8 cellular contexts compared by ENCODE assay signal in genomic region chr1:171780583-171781166, GRCh38. TPM values are rescaled to one million over a fixed set of nuclear protein-coding genes. Genes with fewer than 3 reads are reported as not detected.
A peak's percentile ranks its signal among the peaks of the same experiment; 100 is the strongest.
DNase-seq lines count a peak whose midpoint lies in the region; ATAC-seq, FAIRE-seq and TF ChIP-seq lines count a peak whose summit lies in the region.

No MANE protein-coding gene starts in this region.

- H3K36me3 ChIP-seq in GM06990 (ENCODE audit: control insufficient read depth, insufficient read depth, low read length) (peaks cover 9% of the 10 kb centered on the region), OCI-LY3 (replicated peaks; ENCODE audit: low read depth, low read length) (peaks cover 19% of the 10 kb centered on the region), endothelial cell of umbilical vein (ENCODE audit: control insufficient read depth in 2 of 2, extremely low read depth in 1 of 2, insufficient read depth in 2 of 2, low read length in 2 of 2) (peaks cover 0 to 7% of the 10 kb centered on the region in 2 experiments), ovary (no peaks in the 10 kb centered on the region)

- H3K9me1 ChIP-seq in endothelial cell of umbilical vein (replicated peaks; ENCODE audit: control insufficient read depth, extremely low read depth, insufficient read depth, low read length), result no peaks in the 10 kb centered on the region

- CTCF ChIA-PET in endothelial cell of umbilical vein (lab: Charles Lee), result interaction anchor here (1.1 to 2.8 kb wide), 7 partner anchors 19 to 136 kb away, joined by 3 to 16 read pairs (median 7); no protein-coding TSS in a partner anchor

- no peak for FAIRE-seq in endothelial cell of umbilical vein (lab: Jason Lieb, UNC)

- POLR2A ChIA-PET in endothelial cell of umbilical vein (lab: Charles Lee), result interaction anchor here (1.3 to 1.5 kb wide), 2 partner anchors 20 to 38 kb away, joined by 3 to 4 read pairs; no protein-coding TSS in a partner anchor

- H3K9ac ChIP-seq in OCI-LY3 (ENCODE audit: low read length), result peak overlapping the region; percentile 77
- H3K9ac ChIP-seq in endothelial cell of umbilical vein (replicated peaks; ENCODE audit: extremely low read depth, insufficient read depth, low read length), result peak overlapping the region; percentile 43

- BruUV-seq in endothelial cell of umbilical vein (replicated peaks; lab: Mats Ljungman, UMichigan), result TSS peak; percentile 95

- peaks cover 37% of the 10 kb centered on the region for H3K4me1 ChIP-seq in OCI-LY3 (ENCODE audit: low read length)
- peaks cover 7% of the 10 kb centered on the region for H3K4me1 ChIP-seq in endothelial cell of umbilical vein (ENCODE audit: control insufficient read depth, extremely low read depth, insufficient read depth, low read length)
- peaks cover 12% of the 10 kb centered on the region for H3K4me1 ChIP-seq in ovary (ENCODE audit: insufficient read depth)

- H3K79me2 ChIP-seq in OCI-LY3 (ENCODE audit: low read length) (peaks cover 42% of the 10 kb centered on the region), endothelial cell of umbilical vein (ENCODE audit: control insufficient read depth, insufficient read depth, low read length) (peaks cover 32% of the 10 kb centered on the region)

- TF ChIP-seq POLR2A in endothelial cell of umbilical vein (IDR thresholded peaks at IDR 0.05; ENCODE audit: low read depth, low read length) (no peak), ovary (IDR thresholded peaks at IDR 0.05) (no peak)

- TF ChIP-seq CTCF in GM06990 (IDR thresholded peaks at IDR 0.05; ENCODE audit: insufficient read depth, low read length, poor library complexity, severe bottlenecking) (no peak), OCI-LY3 (IDR thresholded peaks at IDR 0.05; ENCODE audit: low read depth, low read length) (peak; percentile 10; the same call in 1 of the 2 replicates), endothelial cell of umbilical vein (IDR thresholded peaks at IDR 0.05; ENCODE audit: extremely low read depth in 1 of 2, insufficient read depth in 1 of 2, low read depth in 1 of 2, low read length in 2 of 2) (no peak), ovary (IDR thresholded peaks at IDR 0.05) (peak in 1 of 3 donors; percentile 24)

- TF ChIP-seq EP300 in ovary (IDR thresholded peaks at IDR 0.05), result no peak

- peak overlapping the region; percentile 81 for H3K27ac ChIP-seq in OCI-LY3 (ENCODE audit: low read length)
- H3K27ac ChIP-seq in endothelial cell of umbilical vein (ENCODE audit: insufficient read depth, low read depth, low read length), result peak overlapping the region; percentile 37
- peak overlapping the region in 1 of 2 donors; percentile 75 for H3K27ac ChIP-seq in ovary

- intact Hi-C loops in endothelial cell of umbilical vein (cut with micrococcal nuclease) (loop anchor here (1.0 to 2.0 kb wide), 6 partner anchors 38 to 752 kb away; partner anchors contain the start of genes DNM3, PRRC2C, SUCO and VAMP4), ovary (cut with DNase I) (loop anchor here in 2 of 4 donors (2.0 to 5.0 kb wide), 2 partner anchors 38 kb away; partner anchors contain the start of gene VAMP4 (in 2 of the 2))

- H3K4me3 ChIP-seq in GM06990 (replicated peaks; ENCODE audit: low read depth, low read length) (peak overlapping the region; percentile 64), OCI-LY3 (ENCODE audit: low read length) (peak overlapping the region; percentile 80), endothelial cell of umbilical vein (replicated peaks in 1 of 3; ENCODE audit: insufficient read depth in 1 of 3, low read depth in 1 of 3, low read length in 3 of 3) (peak overlapping the region; percentile 19 to 53 (median 39)), ovary (peak overlapping the region; percentile 33)

- H3K9me3 ChIP-seq in OCI-LY3 (ENCODE audit: insufficient read depth, low read length), result no peaks in the 10 kb centered on the region
- no peaks in the 10 kb centered on the region for H3K9me3 ChIP-seq in endothelial cell of umbilical vein (replicated peaks; ENCODE audit: control insufficient read depth, insufficient read depth, low read length)
- no peaks in the 10 kb centered on the region for H3K9me3 ChIP-seq in ovary

- dilution Hi-C loops in endothelial cell of umbilical vein (cut with MboI; ENCODE audit: extremely low pct_ligation_motif_present, low sequenced_read_pairs), result loop anchor here (25.0 kb wide), 1 partner anchor 207 kb away; no protein-coding TSS in a partner anchor

- H3K4me2 ChIP-seq in OCI-LY3 (ENCODE audit: low read length) (peak overlapping the region; percentile 86), endothelial cell of umbilical vein (ENCODE audit: insufficient read depth, low read length) (peak overlapping the region; percentile 81)

- no peaks in the 10 kb centered on the region for H4K20me1 ChIP-seq in OCI-LY3 (ENCODE audit: insufficient read depth, low read length)
- H4K20me1 ChIP-seq in endothelial cell of umbilical vein (replicated peaks; ENCODE audit: control insufficient read depth, extremely low read depth, insufficient read depth, low read length), result no peaks in the 10 kb centered on the region

- H2AFZ ChIP-seq in OCI-LY3 (ENCODE audit: low read depth, low read length) (peak overlapping the region; percentile 65), endothelial cell of umbilical vein (ENCODE audit: low read depth, low read length) (peak overlapping the region; percentile 62)

- ATAC-seq in HG03457 (IDR thresholded peaks at IDR 0.05; ENCODE audit: unreplicated experiment) (no peak), HG03095 (IDR thresholded peaks at IDR 0.05; ENCODE audit: unreplicated experiment) (no peak), GM18858 (IDR thresholded peaks at IDR 0.05; ENCODE audit: unreplicated experiment) (no peak), HG03108 (IDR thresholded peaks at IDR 0.05; ENCODE audit: unreplicated experiment) (no peak)

- H3K27me3 ChIP-seq in GM06990 (replicated peaks; ENCODE audit: control insufficient read depth, insufficient read depth, low read length) (no peaks in the 10 kb centered on the region), OCI-LY3 (ENCODE audit: low read depth, low read length) (no peaks in the 10 kb centered on the region), endothelial cell of umbilical vein (ENCODE audit: control insufficient read depth in 2 of 2, insufficient read depth in 2 of 2, low read length in 2 of 2) (peaks cover 2 to 4% of the 10 kb centered on the region in 2 experiments), ovary (no peaks in the 10 kb centered on the region)

- WGBS in ovary, 3 donors, result 32 to 34% (median 33%) methylated on average over 10 of the region's 10 CpGs

- DNase-seq in GM06990 (ENCODE audit: extremely low read depth, insufficient read length) (no peak), endothelial cell of umbilical vein (ENCODE audit: low read depth, low spot score) (no peak), ovary (peak in 2 of 5 donors; percentile 35 to 39)

TF ChIP-seq in endothelial cell of umbilical vein, 7 proteins besides CTCF, POLR2A, EP300 and RAD21:
- no peak for TF ChIP-seq FOS (IDR thresholded peaks at IDR 0.05; ENCODE audit: borderline replicate concordance, insufficient read depth, low read length)
- no peak for TF ChIP-seq MAX (IDR thresholded peaks at IDR 0.05; ENCODE audit: insufficient read depth, insufficient read length)
- TF ChIP-seq JUN (IDR thresholded peaks at IDR 0.05; ENCODE audit: borderline replicate concordance, insufficient read depth, insufficient read length, low read depth), result no peak
- TF ChIP-seq EZH2 (IDR thresholded peaks at IDR 0.05; ENCODE audit: borderline replicate concordance, low read depth, low read length, severe bottlenecking), result no peak
- TF ChIP-seq GATA2 (IDR thresholded peaks at IDR 0.05; ENCODE audit: insufficient read depth, insufficient read length, low read depth, low read length), result no peak
- TF ChIP-seq MYC (IDR thresholded peaks at IDR 0.05; ENCODE audit: low read depth, low read length), result no peak
- TF ChIP-seq POLR2AphosphoS5 (IDR thresholded peaks at IDR 0.05; ENCODE audit: insufficient read depth, low read depth, low read length), result no peak
TF ChIP-seq in endothelial cell of umbilical vein: peak in this region for 0.

RNA-seq across cellular contexts. Expression of gene METTL13, which starts 0.8 kb away (rescaled TPM):
- total RNA-seq in endothelial cell of umbilical vein (26.5 and 29.7 TPM in 2 replicates), ovary (10 to 100 TPM in 6 of 7 donors, 1 to 10 TPM in 1; 9.1 to 24.4 (median 19.1) TPM)
- polyA plus RNA-seq in endothelial cell of umbilical vein (21.0 and 21.2 TPM in 2 replicates), ovary (10 to 100 TPM; 14.8 to 29.1 TPM)
- 24.9 and 31.0 TPM in 2 replicates for polyA plus RNA-seq in endothelial cell of umbilical vein (2011; cell fraction: cytosol; rRNA removed)
- polyA plus RNA-seq in endothelial cell of umbilical vein (2011; cell fraction: nucleus; rRNA removed), result 16.6 and 19.3 TPM in 2 replicates
- polyA plus RNA-seq in endothelial cell of umbilical vein (2012), result 24.1 and 30.7 TPM in 2 replicates
- 28.3 and 29.7 TPM in 2 replicates for polyA minus RNA-seq in endothelial cell of umbilical vein
- polyA minus RNA-seq in endothelial cell of umbilical vein (2011; cell fraction: cytosol; rRNA and poly(A)+ RNA removed), result 26.8 TPM
- polyA minus RNA-seq in endothelial cell of umbilical vein (2011; cell fraction: nucleus; rRNA and poly(A)+ RNA removed), result 8.8 TPM in 2 replicates

RNA-seq across cellular contexts. Expression of gene VAMP4, which starts 38.8 kb away (rescaled TPM):
- 10.1 and 10.4 TPM in 2 replicates for total RNA-seq in endothelial cell of umbilical vein
- 1.6 and 2.1 TPM in 2 replicates for polyA plus RNA-seq in endothelial cell of umbilical vein
- 3.2 and 3.3 TPM in 2 replicates for polyA plus RNA-seq in endothelial cell of umbilical vein (2011; cell fraction: cytosol; rRNA removed)
- 6.6 and 9.8 TPM in 2 replicates for polyA plus RNA-seq in endothelial cell of umbilical vein (2011; cell fraction: nucleus; rRNA removed)
- polyA plus RNA-seq in endothelial cell of umbilical vein (2012), result 5.8 and 7.0 TPM in 2 replicates
- polyA minus RNA-seq in endothelial cell of umbilical vein, result 1.2 and 2.1 TPM in 2 replicates
- polyA minus RNA-seq in endothelial cell of umbilical vein (2011; cell fraction: cytosol; rRNA and poly(A)+ RNA removed), result 4.8 TPM
- 2.0 and 5.0 TPM in 2 replicates for polyA minus RNA-seq in endothelial cell of umbilical vein (2011; cell fraction: nucleus; rRNA and poly(A)+ RNA removed)
- 10 to 100 TPM in 6 of 7 donors, 1 to 10 TPM in 1; 6.7 to 14.1 (median 12.3) TPM for total RNA-seq in ovary
- polyA plus RNA-seq in ovary, result 10 to 100 TPM in 1 of 2 donors, 1 to 10 TPM in 1; 6.9 to 12.5 TPM
